ENCODE assay signal across 9 cellular contexts in the genomic region with DNA sequence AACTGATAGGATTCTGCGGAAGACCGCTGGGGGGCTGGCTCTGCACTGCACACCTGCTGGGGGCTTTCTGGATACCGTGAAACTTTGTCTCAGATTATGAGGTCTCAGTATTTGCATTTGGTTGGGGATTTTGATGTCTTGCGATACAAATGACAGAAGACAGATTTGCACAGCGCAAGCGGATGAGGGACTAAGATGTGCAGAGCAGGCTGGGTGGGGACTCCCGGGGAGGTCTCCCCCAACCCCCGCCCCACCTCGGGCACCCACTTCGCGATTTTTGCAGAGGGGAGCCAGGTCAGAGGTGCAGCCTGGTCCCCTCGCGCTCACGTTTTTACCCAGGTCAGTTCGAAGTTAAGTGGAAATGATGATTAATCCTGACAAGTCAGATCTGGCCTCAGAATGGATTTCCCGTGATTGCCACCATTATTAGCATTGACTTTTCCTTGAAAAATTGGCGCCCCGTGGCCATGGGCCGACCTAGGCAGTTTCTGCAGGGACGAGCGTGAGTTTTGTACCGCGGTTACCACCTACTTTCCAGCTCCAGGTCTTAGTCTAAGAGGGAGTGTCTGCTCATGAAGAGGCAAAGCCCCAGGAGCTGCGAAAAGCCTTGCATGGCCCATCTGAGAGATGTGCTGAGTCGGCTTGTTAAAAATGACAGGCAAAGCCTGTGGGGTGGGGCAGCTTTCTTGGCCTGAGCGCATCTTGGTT. TPM values are rescaled to one million over a fixed set of nuclear protein-coding genes. Genes with fewer than 3 reads are reported as not detected.
DNase-seq lines count a peak whose midpoint lies in the region; ATAC-seq, FAIRE-seq and TF ChIP-seq lines count a peak whose summit lies in the region.
"Had no signal": no experiment of that assay in that cellular context is flagged by ENCODE, and none has a peak within 500 bp of the region (broad histone marks: within the 10 kb centered on the region; RNA-seq: fewer than 3 reads in every experiment).

No MANE protein-coding gene starts in this region.

- peaks cover 9% of the 10 kb centered on the region for H3K4me1 Mint-ChIP-seq in neural crest cell

- H3K4me3 Mint-ChIP-seq in neural crest cell: peak overlapping the region; percentile 61

- no peaks in the 10 kb centered on the region for H3K9me3 Mint-ChIP-seq in neural crest cell

- no peak for TF ChIP-seq POLR2A in stomach (IDR thresholded peaks at IDR 0.05)

- 9 to 14% (median 12%) methylated on average over 26 of the region's 26 CpGs for WGBS in stomach, 5 donors

- H3K4me3 ChIP-seq in GM08714 (ENCODE audit: low read length) (peak overlapping the region; percentile 51; the same call in 1 of the 2 replicates), HUES48 (ENCODE audit: low read depth, low read length) (peak overlapping the region; percentile 55), bronchial epithelial cell (ENCODE audit: low read depth, low read length) (peak overlapping the region; percentile 61), stomach (peak overlapping the region in 1 of 4 donors; percentile 73)

- no peak for FAIRE-seq in bronchial epithelial cell (lab: Jason Lieb, UNC)

- intact Hi-C loops in stomach (cut with DNase I; ENCODE audit: low total_unique reads): no loop called here

- no peaks in the 10 kb centered on the region for H3K36me3 ChIP-seq in HUES48 (ENCODE audit: control insufficient read depth, insufficient read depth, low read length)
- H3K36me3 ChIP-seq in bronchial epithelial cell (ENCODE audit: control insufficient read depth, insufficient read depth, low read length): peaks cover 6% of the 10 kb centered on the region
- no peaks in the 10 kb centered on the region for H3K36me3 ChIP-seq in stomach

- TF ChIP-seq EP300 in stomach (IDR thresholded peaks at IDR 0.05): no peak

- DNase-seq in bronchial epithelial cell (ENCODE audit: low read depth): peak; percentile 70
- DNase-seq in neural crest cell (ENCODE audit: low read depth, low spot score): no peak
- DNase-seq in stomach: no peak
- DNase-seq: NCI-H446 had no signal

- H3K27me3 ChIP-seq in HUES48 (ENCODE audit: control insufficient read depth, insufficient read depth, low read length) (peaks cover 90% of the 10 kb centered on the region), bronchial epithelial cell (ENCODE audit: control insufficient read depth, insufficient read depth, low read length) (no peaks in the 10 kb centered on the region), stomach (peaks cover 13 to 66% (median 46%) of the 10 kb centered on the region in 3 donors)

- no peak overlapping the region for H3K9ac ChIP-seq in HUES48 (ENCODE audit: low read depth, low read length)

- H3K9me3 ChIP-seq in HUES48 (ENCODE audit: control insufficient read depth, insufficient read depth, low read length) (no peaks in the 10 kb centered on the region), stomach (no peaks in the 10 kb centered on the region)

- no peaks in the 10 kb centered on the region for H3K36me3 Mint-ChIP-seq in neural crest cell (ENCODE audit: low read depth)

- H3K4me1 ChIP-seq in HUES48 (ENCODE audit: control insufficient read depth, insufficient read depth, low read length): peaks cover 18% of the 10 kb centered on the region
- peaks cover 18 to 36% (median 28%) of the 10 kb centered on the region in 4 donors for H3K4me1 ChIP-seq in stomach

- no peak overlapping the region for H3K27ac Mint-ChIP-seq in neural crest cell (ENCODE audit: unreplicated experiment)

- H3K27ac ChIP-seq in HUES48 (ENCODE audit: low read depth, low read length) (no peak overlapping the region), stomach (no peak overlapping the region)

- H3K27me3 Mint-ChIP-seq in neural crest cell (ENCODE audit: low read depth): peaks cover 81% of the 10 kb centered on the region

- no peak for ATAC-seq in HG03095 (IDR thresholded peaks at IDR 0.05; ENCODE audit: unreplicated experiment)
- ATAC-seq in GM19452 (IDR thresholded peaks at IDR 0.05; ENCODE audit: unreplicated experiment): no peak
- ATAC-seq in GM21529 (IDR thresholded peaks at IDR 0.05; ENCODE audit: unreplicated experiment): no peak

- TF ChIP-seq CTCF in bronchial epithelial cell (IDR thresholded peaks at IDR 0.05; ENCODE audit: insufficient read depth, low read length, severe bottlenecking) (no peak), neural crest cell (conservative IDR thresholded peaks at IDR 0.05) (no peak), stomach (IDR thresholded peaks at IDR 0.05) (no peak)

RNA-seq across cellular contexts. Expression of a gene that starts 1.3 kb away (rescaled TPM):
- total RNA-seq in bronchial epithelial cell: 192 and 432 TPM in 2 replicates
- not detected in 2 replicates for total RNA-seq in neural crest cell
- 10 to 100 TPM in 1 of 5 donors, 1 to 10 TPM in 2, under 1 TPM in 1, not detected in 1; 0.58 to 10.4 (median 3.0) TPM for total RNA-seq in stomach
- 100 to 1,000 TPM in 1 of 3 donors, 1 to 10 TPM in 1, under 1 TPM in 1; 0.76 to 102 (median 2.3) TPM for polyA plus RNA-seq in stomach

RNA-seq across cellular contexts. Expression of a gene that starts 33.2 kb away (rescaled TPM):
- total RNA-seq in bronchial epithelial cell (0.26 and 1.5 TPM in 2 replicates), neural crest cell (not detected in 2 replicates), stomach (under 1 TPM in 1 of 5 donors, not detected in 4; 0.14 TPM)
- polyA plus RNA-seq in stomach: under 1 TPM in 1 of 3 donors, not detected in 2; 0.13 TPM

RNA-seq across cellular contexts. Expression of a gene that starts 38.0 kb away (rescaled TPM):
- total RNA-seq in bronchial epithelial cell: 32.6 and 99.9 TPM in 2 replicates
- not detected in 2 replicates for total RNA-seq in neural crest cell
- total RNA-seq in stomach: under 1 TPM in 1 of 5 donors, not detected in 4; 0.73 TPM
- polyA plus RNA-seq in stomach: 10 to 100 TPM in 1 of 3 donors, 1 to 10 TPM in 1, not detected in 1; 1.5 to 41.6 TPM

Comparison
In these comparisons a context has a peak if more than half of its experiments do, and no peak if none do; other contexts are left out.
1. RNA of a gene that starts 1.3 kb away (total RNA-seq): 192 to 432 TPM in bronchial epithelial cell; 0.58 to 10.4 TPM in stomach and not detected in neural crest cell; every median in the first group is over 10 times any median in the second.
2. RNA of a gene that starts 38.0 kb away (total RNA-seq): 32.6 to 99.9 TPM in bronchial epithelial cell; not detected in neural crest cell and 0.73 TPM in stomach; every median in the first group is over 10 times any median in the second.